In genomic region chr6:140985679-140986275, GRCh38 we compare ENCODE assay signal across 23 cellular contexts.
"Had no signal": no experiment of that assay in that cellular context is flagged by ENCODE, and none has a peak within 500 bp of the region (broad histone marks: within the 10 kb centered on the region; RNA-seq: fewer than 3 reads in every experiment).

No MANE protein-coding gene starts in this region.

- ATAC-seq: activated CD4-positive, alpha-beta T cell treated with anti-CD3 and anti-CD28 coated beads for 36 hours; body of pancreas; left ventricle myocardium superior; mucosa of descending colon; naive thymus-derived CD4-positive, alpha-beta T cell; psoas muscle; right cardiac atrium; stimulated activated naive CD8-positive, alpha-beta T cell treated with anti-CD3 and anti-CD28 coated beads, Interleukin-15, amount 100 ng/mL, for 72 hours had no signal

- H3K9me3 ChIP-seq: body of pancreas, mucosa of descending colon, ovary, psoas muscle, suprapubic skin had no signal

- H3K27ac ChIP-seq: body of pancreas, dorsolateral prefrontal cortex, epithelial cell of prostate, ovary, psoas muscle, suprapubic skin had no signal

- H3K4me3 ChIP-seq: body of pancreas, dorsolateral prefrontal cortex, mucosa of descending colon, ovary, psoas muscle, suprapubic skin had no signal

- H3K27ac Mint-ChIP-seq: activated CD4-positive, alpha-beta T cell treated with anti-CD3 and anti-CD28 coated beads for 36 hours; activated naive CD8-positive, alpha-beta T cell; activated T-helper 1 cell treated with anti-CD3 and anti-CD28 coated beads, Interleukin-12 subunit alpha, Interleukin-12 subunit beta, Interleukin-2, Interleukin-4 antibody, amounts not matched to agents 30 ng/mL and 10 ng/mL and 1 ng/mL, durations not matched to agents 14 hours and 24 hours and 36 hours; endodermal cell; immature natural killer cell; naive thymus-derived CD4-positive, alpha-beta T cell; stimulated activated naive CD8-positive, alpha-beta T cell treated with anti-CD3 and anti-CD28 coated beads, Interleukin-15, amount 100 ng/mL, for 72 hours; type B pancreatic cell had no signal

- H3K4me1 Mint-ChIP-seq: activated CD4-positive, alpha-beta T cell treated with anti-CD3 and anti-CD28 coated beads for 36 hours; immature natural killer cell; naive thymus-derived CD4-positive, alpha-beta T cell; stimulated activated naive CD8-positive, alpha-beta T cell treated with anti-CD3 and anti-CD28 coated beads, Interleukin-15, amount 100 ng/mL, for 72 hours had no signal

- DNase-seq: activated CD4-positive, alpha-beta T cell treated with anti-CD3 and anti-CD28 coated beads for 36 hours; activated CD4-positive, alpha-beta T cell treated with anti-CD3 and anti-CD28 coated beads, Interleukin-2, amount 50 U/mL, for 48 hours; activated T-cell treated with anti-CD3 and anti-CD28 coated beads for 4 hours; amygdala; body of pancreas; dorsolateral prefrontal cortex; endodermal cell; head of caudate nucleus; immature natural killer cell; left ventricle myocardium superior; mucosa of descending colon; naive thymus-derived CD4-positive, alpha-beta T cell; ovary; psoas muscle; right cardiac atrium; small intestine; stimulated activated CD4-positive, alpha-beta T cell treated with anti-CD3 and anti-CD28 coated beads, Interleukin-4, amount 100 ng/mL, for 1 hour; stimulated activated naive CD8-positive, alpha-beta T cell treated with anti-CD3 and anti-CD28 coated beads, Interleukin-15, amount 100 ng/mL, for 72 hours had no signal

- H3K4me1 ChIP-seq: body of pancreas had no signal

- H3K27me3 ChIP-seq: body of pancreas, dorsolateral prefrontal cortex, ovary, suprapubic skin had no signal

- H3K36me3 ChIP-seq: ovary, suprapubic skin had no signal

- H3K9me3 Mint-ChIP-seq: activated T-helper 1 cell treated with anti-CD3 and anti-CD28 coated beads, Interleukin-12 subunit alpha, Interleukin-12 subunit beta, Interleukin-2, Interleukin-4 antibody, amounts not matched to agents 30 ng/mL and 10 ng/mL and 1 ng/mL, durations not matched to agents 14 hours and 24 hours and 36 hours; stimulated activated naive CD8-positive, alpha-beta T cell treated with anti-CD3 and anti-CD28 coated beads, Interleukin-15, amount 100 ng/mL, for 72 hours; type B pancreatic cell had no signal

- H3K4me3 Mint-ChIP-seq: activated CD4-positive, alpha-beta T cell treated with anti-CD3 and anti-CD28 coated beads for 36 hours; activated naive CD8-positive, alpha-beta T cell; activated T-helper 1 cell treated with anti-CD3 and anti-CD28 coated beads, Interleukin-12 subunit alpha, Interleukin-12 subunit beta, Interleukin-2, Interleukin-4 antibody, amounts not matched to agents 30 ng/mL and 10 ng/mL and 1 ng/mL, durations not matched to agents 14 hours and 24 hours and 36 hours; endodermal cell; immature natural killer cell; naive thymus-derived CD4-positive, alpha-beta T cell; stimulated activated naive CD8-positive, alpha-beta T cell treated with anti-CD3 and anti-CD28 coated beads, Interleukin-15, amount 100 ng/mL, for 72 hours; type B pancreatic cell had no signal

- H3K36me3 Mint-ChIP-seq: activated naive CD8-positive, alpha-beta T cell; immature natural killer cell; naive thymus-derived CD4-positive, alpha-beta T cell; type B pancreatic cell had no signal

- H3K27me3 Mint-ChIP-seq: activated naive CD8-positive, alpha-beta T cell; stimulated activated naive CD8-positive, alpha-beta T cell treated with anti-CD3 and anti-CD28 coated beads, Interleukin-15, amount 100 ng/mL, for 72 hours; type B pancreatic cell had no signal
